Comparison of ENCODE assay signal across 11 cellular contexts in genomic region chr11:1060885-1061616, GRCh38. TPM values are rescaled to one million over a fixed set of nuclear protein-coding genes. Genes with fewer than 3 reads are reported as not detected.
DNase-seq lines count a peak whose midpoint lies in the region; ATAC-seq, FAIRE-seq and TF ChIP-seq lines count a peak whose summit lies in the region.
"Had no signal": no experiment of that assay in that cellular context is flagged by ENCODE, and none has a peak within 500 bp of the region (broad histone marks: within the 10 kb centered on the region; RNA-seq: fewer than 3 reads in every experiment).

No MANE protein-coding gene starts in this region.

- H3K27me3 Mint-ChIP-seq in activated CD4-positive, alpha-beta memory T cell treated with anti-CD3 and anti-CD28 coated beads for 36 hours = peaks cover 15% of the 10 kb centered on the region
- H3K27me3 Mint-ChIP-seq in activated CD4-positive, alpha-beta memory T cell treated with anti-CD3 and anti-CD28 coated beads, Interleukin-2, amount 10 ng/mL, durations not matched to agents 7 days and 5 days = peaks cover 29% of the 10 kb centered on the region

- TF ChIP-seq CTCF in K562 (IDR thresholded peaks at IDR 0.05 in 2 of 3, conservative IDR thresholded peaks at IDR 0.05 in 1 of 3; ENCODE audit: insufficient read depth in 2 of 3, low read depth in 1 of 3, low read length in 3 of 3) (no peak), hepatocyte (IDR thresholded peaks at IDR 0.05; ENCODE audit: poor library complexity) (no peak)

- H3K27ac ChIP-seq in K562 (ENCODE audit: extremely low read depth, low read depth, low read length) (no peak overlapping the region), hepatocyte (peak overlapping the region; percentile 88)

- no peak for TF ChIP-seq RAD21 in K562 (CRISPR knock-in tag; conservative IDR thresholded peaks at IDR 0.05 in 1 of 2, IDR thresholded peaks at IDR 0.05 in 1 of 2)

- WGBS in K562 (ENCODE audit: insufficient coverage, low coverage, missing lambda C conversion rate) = 3% methylated on average over 17 of the region's 17 CpGs
- WGBS in hepatocyte (ENCODE audit: low lambda C conversion rate, missing lambda C conversion rate) = 68% methylated on average over 17 of the region's 17 CpGs

- BruUV-seq in K562 (replicated peaks; lab: Mats Ljungman, UMichigan) = no TSS peak

- TF ChIP-seq POLR2A in K562 (conservative IDR thresholded peaks at IDR 0.05) = no peak

- H4K20me1 ChIP-seq in K562 (replicated peaks; ENCODE audit: control insufficient read depth, insufficient read depth, low read length) (no peaks in the 10 kb centered on the region), hepatocyte (ENCODE audit: insufficient read depth, poor library complexity, severe bottlenecking) (no peaks in the 10 kb centered on the region)

- H3K9me1 ChIP-seq in K562 (ENCODE audit: control insufficient read depth, insufficient read depth, low read length) = no peaks in the 10 kb centered on the region

- no peak overlapping the region for H3K27ac Mint-ChIP-seq in activated CD4-positive, alpha-beta memory T cell treated with anti-CD3 and anti-CD28 coated beads for 36 hours
- H3K27ac Mint-ChIP-seq in activated CD4-positive, alpha-beta memory T cell treated with anti-CD3 and anti-CD28 coated beads, Interleukin-2, amount 10 ng/mL, durations not matched to agents 7 days and 5 days = no peak overlapping the region

- H2AFZ ChIP-seq in K562 (ENCODE audit: low read depth, low read length) (no peak overlapping the region), hepatocyte (no peak overlapping the region)

- peaks cover 8% of the 10 kb centered on the region for H3K4me1 Mint-ChIP-seq in activated CD4-positive, alpha-beta memory T cell treated with anti-CD3 and anti-CD28 coated beads for 36 hours (ENCODE audit: low read depth)
- no peaks in the 10 kb centered on the region for H3K4me1 Mint-ChIP-seq in activated CD4-positive, alpha-beta memory T cell treated with anti-CD3 and anti-CD28 coated beads, Interleukin-2, amount 10 ng/mL, durations not matched to agents 7 days and 5 days

- no peak for ATAC-seq in K562
- no peak for ATAC-seq in left lobe of liver
- no peak for ATAC-seq in GM19455 (IDR thresholded peaks at IDR 0.05; ENCODE audit: unreplicated experiment)

- H3K27me3 ChIP-seq in K562 (ENCODE audit: control insufficient read depth in 2 of 2, insufficient read depth in 2 of 2, low read length in 2 of 2) = peaks cover 23 to 55% of the 10 kb centered on the region in 2 experiments
- no peaks in the 10 kb centered on the region for H3K27me3 ChIP-seq in hepatocyte

- H3K4me3 ChIP-seq in K562 (no peak overlapping the region), hepatocyte (no peak overlapping the region)

- H3K79me2 ChIP-seq in K562 (ENCODE audit: control insufficient read depth, insufficient read depth, low read length) (no peaks in the 10 kb centered on the region), hepatocyte (no peaks in the 10 kb centered on the region)

- H3K9me3 Mint-ChIP-seq in activated CD4-positive, alpha-beta memory T cell treated with anti-CD3 and anti-CD28 coated beads for 36 hours = peaks cover 5% of the 10 kb centered on the region
- peaks cover 4% of the 10 kb centered on the region for H3K9me3 Mint-ChIP-seq in activated CD4-positive, alpha-beta memory T cell treated with anti-CD3 and anti-CD28 coated beads, Interleukin-2, amount 10 ng/mL, durations not matched to agents 7 days and 5 days

- CTCF ChIA-PET in activated CD4-positive, alpha-beta memory T cell treated with anti-CD3 and anti-CD28 coated beads for 36 hours (lab: Charles Lee) = interaction anchor here (0.9 to 1.0 kb wide), 3 partner anchors 10 to 15 kb away, joined by 3 to 4 read pairs (median 4); no protein-coding TSS in a partner anchor
- CTCF ChIA-PET in activated CD4-positive, alpha-beta memory T cell treated with anti-CD3 and anti-CD28 coated beads, Interleukin-2, amount 10 ng/mL, durations not matched to agents 7 days and 5 days (lab: Charles Lee) = no interaction called here
- CTCF ChIA-PET in K562 (lab: Yijun Ruan, JAX; ENCODE audit: low intra/inter-chr PET ratio) = no interaction called here

- POLR2A ChIA-PET in activated CD4-positive, alpha-beta memory T cell treated with anti-CD3 and anti-CD28 coated beads for 36 hours (lab: Charles Lee) = no interaction called here
- POLR2A ChIA-PET in activated CD4-positive, alpha-beta memory T cell treated with anti-CD3 and anti-CD28 coated beads, Interleukin-2, amount 10 ng/mL, durations not matched to agents 7 days and 5 days (lab: Charles Lee) = no interaction called here
- POLR2A ChIA-PET in K562 (lab: Yijun Ruan, JAX) = no interaction called here

- H3K9me3 ChIP-seq in K562 (replicated peaks; ENCODE audit: control insufficient read depth, insufficient read depth, low read depth, low read length) (peaks cover 5% of the 10 kb centered on the region), hepatocyte (ENCODE audit: low read depth) (no peaks in the 10 kb centered on the region)

- H3K4me3 Mint-ChIP-seq in activated CD4-positive, alpha-beta memory T cell treated with anti-CD3 and anti-CD28 coated beads for 36 hours = no peak overlapping the region
- no peak overlapping the region for H3K4me3 Mint-ChIP-seq in activated CD4-positive, alpha-beta memory T cell treated with anti-CD3 and anti-CD28 coated beads, Interleukin-2, amount 10 ng/mL, durations not matched to agents 7 days and 5 days

- no peak overlapping the region for H3K9ac ChIP-seq in K562 (ENCODE audit: insufficient read depth in 1 of 2, low read depth in 2 of 2, low read length in 2 of 2)

- H3K9me2 ChIP-seq in hepatocyte (replicated peaks; ENCODE audit: insufficient read depth) = no peaks in the 10 kb centered on the region

- no peaks in the 10 kb centered on the region for H3K36me3 ChIP-seq in K562 (ENCODE audit: control insufficient read depth, insufficient read depth, low read length)
- H3K36me3 ChIP-seq in hepatocyte (replicated peaks; ENCODE audit: insufficient read depth, low read depth) = no peaks in the 10 kb centered on the region

- FAIRE-seq in K562 (lab: Jason Lieb, UNC) (no peak), urothelium cell line (lab: Jason Lieb, UNC) (no peak)

- H3K4me2 ChIP-seq in K562 (ENCODE audit: insufficient read depth, low read length) (no peak overlapping the region), hepatocyte (no peak overlapping the region)

- in situ Hi-C loops in K562 (cut with MboI) = no loop called here
- in situ Hi-C loops in KBM-7 (cut with MboI; ENCODE audit: low pct_unique_long_range_greater_than_20kb, low sequenced_read_pairs) = no loop called here

- intact Hi-C loops in activated CD4-positive, alpha-beta memory T cell treated with anti-CD3 and anti-CD28 coated beads for 36 hours (cut with micrococcal nuclease) = no loop called here
- intact Hi-C loops in K562 (cut with micrococcal nuclease) = no loop called here

- peak; percentile 1 for DNase-seq in activated CD4-positive, alpha-beta memory T cell treated with anti-CD3 and anti-CD28 coated beads for 36 hours
- no peak for DNase-seq in activated CD4-positive, alpha-beta memory T cell treated with anti-CD3 and anti-CD28 coated beads, Interleukin-2, amount 10 ng/mL, durations not matched to agents 7 days and 5 days
- no peak for DNase-seq in K562 (ENCODE audit: extremely low read depth in 1 of 4, low spot score in 3 of 4)
- peak; percentile 81 for DNase-seq in hepatocyte (ENCODE audit: low spot score)
- peak; percentile 80 for DNase-seq in urothelium cell line (ENCODE audit: low spot score)
- DNase-seq in left lobe of liver (ENCODE audit: low spot score) = no peak
- DNase-seq in KBM-7 = no peak
- DNase-seq: ACHN, NCI-H2029 treated with DMSO at 0.1 percent for 48 hours, SW 1271 had no signal

- H3K4me1 ChIP-seq in K562 (replicated peaks in 1 of 2; ENCODE audit: control insufficient read depth in 2 of 2, insufficient read depth in 2 of 2, low read length in 2 of 2) (peaks cover 0 to 11% of the 10 kb centered on the region in 2 experiments; a peak in 2 of 5 replicates), hepatocyte (ENCODE audit: insufficient read depth) (no peaks in the 10 kb centered on the region)

- H3K36me3 Mint-ChIP-seq in activated CD4-positive, alpha-beta memory T cell treated with anti-CD3 and anti-CD28 coated beads for 36 hours = no peaks in the 10 kb centered on the region
- no peaks in the 10 kb centered on the region for H3K36me3 Mint-ChIP-seq in activated CD4-positive, alpha-beta memory T cell treated with anti-CD3 and anti-CD28 coated beads, Interleukin-2, amount 10 ng/mL, durations not matched to agents 7 days and 5 days (ENCODE audit: low read depth)

- TF ChIP-seq EP300 in K562 (IDR thresholded peaks at IDR 0.05; ENCODE audit: low read length) = no peak

RNA-seq across cellular contexts. Expression of gene MUC2, which starts 13.6 kb away (rescaled TPM):
- not detected for total RNA-seq in activated CD4-positive, alpha-beta memory T cell treated with anti-CD3 and anti-CD28 coated beads for 36 hours
- total RNA-seq in activated CD4-positive, alpha-beta memory T cell treated with anti-CD3 and anti-CD28 coated beads, Interleukin-2, amount 10 ng/mL, durations not matched to agents 7 days and 5 days = not detected
- 0.05 and 0.49 TPM in 2 replicates for total RNA-seq in K562 (2011; cell fraction: chromatin; rRNA removed; ENCODE audit: low replicate concordance)
- under 0.01 TPM in 1 of 2 replicates, not detected in the other for total RNA-seq in K562 (2011; cell fraction: nucleolus; rRNA removed)
- total RNA-seq in K562 (2011; cell fraction: nucleoplasm; rRNA removed) = 0.08 and 0.59 TPM in 2 replicates
- total RNA-seq in K562 (2014; rRNA removed) (not detected in 2 replicates), K562 (2014; rRNA removed; fragmentation: Illumina TruSeq; extraction: Trizol) (not detected in 2 replicates), K562 (2015; rRNA removed; fragmentation: Illumina TruSeq; extraction: Trizol) (not detected in 2 replicates), K562 (2021) (0.18 and 0.38 TPM in 2 replicates), hepatocyte (6.7 and 18.2 TPM in 2 replicates), left lobe of liver (0.38 TPM)
- polyA plus RNA-seq in K562 (2011; rRNA removed) (not detected in 2 replicates), K562 (2014; fragmentation: Illumina TruSeq; extraction: Trizol) (under 0.01 TPM in 1 of 2 replicates, not detected in the other), K562 (2014; fragmentation: Nextera tagmentation; extraction: Ambion mirVana) (not detected), K562 (2014; rRNA removed) (not detected in 2 replicates), hepatocyte (0.77 and 0.83 TPM in 2 replicates)
- polyA plus RNA-seq in K562 (2011; cell fraction: cytosol; rRNA removed) = not detected in 2 replicates
- polyA plus RNA-seq in K562 (2011; cell fraction: nucleus; rRNA removed) = not detected in 2 replicates
- 0.04 TPM in 1 of 2 replicates, not detected in the other for polyA plus RNA-seq in K562 (2012)
- not detected in 2 replicates for polyA minus RNA-seq in K562 (2011; rRNA and poly(A)+ RNA removed)
- not detected in 2 replicates for polyA minus RNA-seq in K562 (2011; cell fraction: cytosol; rRNA and poly(A)+ RNA removed)
- not detected in 2 replicates for polyA minus RNA-seq in K562 (2011; cell fraction: nucleus; rRNA and poly(A)+ RNA removed)

RNA-seq across cellular contexts. Expression of gene MUC6, which starts 24.5 kb away (rescaled TPM):
- total RNA-seq in activated CD4-positive, alpha-beta memory T cell treated with anti-CD3 and anti-CD28 coated beads for 36 hours = not detected
- total RNA-seq in activated CD4-positive, alpha-beta memory T cell treated with anti-CD3 and anti-CD28 coated beads, Interleukin-2, amount 10 ng/mL, durations not matched to agents 7 days and 5 days = not detected
- not detected in 2 replicates for total RNA-seq in K562 (2011; cell fraction: chromatin; rRNA removed; ENCODE audit: low replicate concordance)
- not detected in 2 replicates for total RNA-seq in K562 (2011; cell fraction: nucleolus; rRNA removed)
- total RNA-seq in K562 (2011; cell fraction: nucleoplasm; rRNA removed) = not detected in 2 replicates
- total RNA-seq in K562 (2014; rRNA removed) (not detected in 2 replicates), K562 (2014; rRNA removed; fragmentation: Illumina TruSeq; extraction: Trizol) (not detected in 2 replicates), K562 (2015; rRNA removed; fragmentation: Illumina TruSeq; extraction: Trizol) (not detected in 2 replicates), K562 (2021) (0.16 TPM in 1 of 2 replicates, not detected in the other), hepatocyte (not detected in 2 replicates), left lobe of liver (1.0 TPM)
- polyA plus RNA-seq in K562 (2011; rRNA removed) (not detected in 2 replicates), K562 (2014; fragmentation: Illumina TruSeq; extraction: Trizol) (not detected in 2 replicates), K562 (2014; fragmentation: Nextera tagmentation; extraction: Ambion mirVana) (not detected), K562 (2014; rRNA removed) (0.01 TPM in 1 of 2 replicates, not detected in the other), hepatocyte (not detected in 2 replicates)
- not detected in 2 replicates for polyA plus RNA-seq in K562 (2011; cell fraction: cytosol; rRNA removed)
- polyA plus RNA-seq in K562 (2011; cell fraction: nucleus; rRNA removed) = not detected in 2 replicates
- 0.03 and 0.06 TPM in 2 replicates for polyA plus RNA-seq in K562 (2012)
- not detected in 2 replicates for polyA minus RNA-seq in K562 (2011; rRNA and poly(A)+ RNA removed)
- not detected in 2 replicates for polyA minus RNA-seq in K562 (2011; cell fraction: cytosol; rRNA and poly(A)+ RNA removed)
- not detected in 2 replicates for polyA minus RNA-seq in K562 (2011; cell fraction: nucleus; rRNA and poly(A)+ RNA removed)

Comparison
In these comparisons a context has a peak if more than half of its experiments do, and no peak if none do; other contexts are left out.
1. DNase-seq: peak in activated CD4-positive, alpha-beta memory T cell treated with anti-CD3 and anti-CD28 coated beads for 36 hours (single experiment), hepatocyte (single experiment) and urothelium cell line (single experiment); none in activated CD4-positive, alpha-beta memory T cell treated with anti-CD3 and anti-CD28 coated beads, Interleukin-2, amount 10 ng/mL, durations not matched to agents 7 days and 5 days (single experiment), K562 (0 of 4), left lobe of liver (single experiment) and KBM-7 (single experiment).